19 cellular contexts compared by ENCODE assay signal in the genomic region with DNA sequence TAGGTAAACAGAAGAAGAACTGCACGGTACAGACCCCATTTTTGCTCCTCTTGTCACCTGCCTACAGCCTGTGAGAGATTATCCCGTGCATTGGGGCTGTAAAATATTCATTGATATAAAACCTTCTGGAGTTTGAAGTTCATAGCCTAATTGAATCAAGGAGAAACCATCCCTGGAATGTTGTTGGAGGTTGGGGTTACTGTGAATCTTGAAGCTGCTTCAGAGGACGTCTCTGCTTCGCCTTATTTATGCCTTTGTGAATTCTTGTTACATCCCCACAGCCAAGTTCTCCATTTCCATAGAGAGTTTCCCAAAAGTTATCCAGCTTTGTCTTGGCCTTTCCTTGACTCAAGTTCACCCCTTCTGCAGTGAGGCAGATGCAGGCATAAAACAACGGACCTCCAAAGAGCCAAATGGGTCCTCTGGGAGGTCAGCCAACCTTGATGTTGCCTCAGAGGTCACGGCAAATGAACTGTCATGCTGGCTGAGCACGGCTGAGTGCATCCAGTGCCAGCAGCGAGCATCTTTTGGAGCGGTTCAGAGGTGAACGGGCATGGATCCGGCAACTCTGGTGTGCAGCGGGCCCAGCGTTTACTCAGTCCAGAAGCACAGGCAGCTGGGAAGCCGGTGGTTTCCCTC.
A peak's percentile ranks its signal among the peaks of the same experiment; 100 is the strongest.
DNase-seq lines count a peak whose midpoint lies in the region; ATAC-seq and TF ChIP-seq lines count a peak whose summit lies in the region.
"Had no signal": no experiment of that assay in that cellular context is flagged by ENCODE, and none has a peak within 500 bp of the region (broad histone marks: within the 10 kb centered on the region; RNA-seq: fewer than 3 reads in every experiment).

No MANE protein-coding gene starts in this region.

- no peak for ATAC-seq in lung (ENCODE audit: insufficient read depth, low FRiP score)
- ATAC-seq in upper lobe of left lung (ENCODE audit: low FRiP score in 2 of 2), result peak; percentile 20 to 36
- no peak for ATAC-seq in naive thymus-derived CD8-positive, alpha-beta T cell
- ATAC-seq: HCT116; natural killer cell treated with Interleukin-12 subunit alpha and Interleukin-12 subunit beta and Interleukin-15 and Interleukin-18, amount 100 ng/mL, for 72 hours had no signal

- H3K4me1 ChIP-seq in lung (ENCODE audit: control insufficient read depth in 2 of 2, insufficient read depth in 2 of 2, low read length in 2 of 2), result peaks cover 9 to 18% of the 10 kb centered on the region in 2 donors
- H3K4me1 ChIP-seq in upper lobe of left lung, result peaks cover 11 to 18% (median 14%) of the 10 kb centered on the region in 4 donors

- peaks cover 7 to 21% (median 12%) of the 10 kb centered on the region in 4 donors for H3K4me1 Mint-ChIP-seq in naive thymus-derived CD8-positive, alpha-beta T cell

- TF ChIP-seq POLR2A in upper lobe of left lung (IDR thresholded peaks at IDR 0.05), result no peak

- no peak overlapping the region for H3K4me3 Mint-ChIP-seq in naive thymus-derived CD8-positive, alpha-beta T cell
- H3K4me3 Mint-ChIP-seq: activated naive CD8-positive, alpha-beta T cell; CD4-positive, CD25-positive, alpha-beta regulatory T cell; natural killer cell treated with Interleukin-12 subunit alpha and Interleukin-12 subunit beta and Interleukin-15 and Interleukin-18, amount 100 ng/mL, for 72 hours; T-helper 1 cell treated with Interleukin-12 subunit alpha and Interleukin-12 subunit beta and Interleukin-4 antibody, amounts not matched to agents 30 μg/mL and 1 μg/mL, for 36 hours had no signal

- H3K27me3 ChIP-seq in lung (ENCODE audit: control insufficient read depth, insufficient read depth), result no peaks in the 10 kb centered on the region
- no peaks in the 10 kb centered on the region for H3K27me3 ChIP-seq in upper lobe of left lung
- H3K27me3 ChIP-seq: vagina had no signal

- POLR2A ChIA-PET in naive thymus-derived CD8-positive, alpha-beta T cell (lab: Charles Lee), result no interaction called here

- H3K27ac Mint-ChIP-seq in naive thymus-derived CD8-positive, alpha-beta T cell, result no peak overlapping the region
- H3K27ac Mint-ChIP-seq: activated naive CD8-positive, alpha-beta T cell; CD4-positive, CD25-positive, alpha-beta regulatory T cell; natural killer cell treated with Interleukin-12 subunit alpha and Interleukin-12 subunit beta and Interleukin-15 and Interleukin-18, amount 100 ng/mL, for 72 hours; T-helper 1 cell treated with Interleukin-12 subunit alpha and Interleukin-12 subunit beta and Interleukin-4 antibody, amounts not matched to agents 30 μg/mL and 1 μg/mL, for 36 hours had no signal

- no peaks in the 10 kb centered on the region for H3K36me3 Mint-ChIP-seq in naive thymus-derived CD8-positive, alpha-beta T cell
- H3K36me3 Mint-ChIP-seq: CD4-positive, CD25-positive, alpha-beta regulatory T cell; natural killer cell treated with Interleukin-12 subunit alpha and Interleukin-12 subunit beta and Interleukin-15 and Interleukin-18, amount 100 ng/mL, for 72 hours had no signal

- H3K9me3 ChIP-seq in lung (ENCODE audit: control insufficient read depth in 2 of 2, insufficient read depth in 1 of 2, low read length in 1 of 2) (no peaks in the 10 kb centered on the region), upper lobe of left lung (no peaks in the 10 kb centered on the region)
- H3K9me3 ChIP-seq: left ventricle myocardium inferior, vagina had no signal

- 77 to 88% methylated on average over 14 of the region's 14 CpGs for WGBS in lung, 2 donors
- WGBS in upper lobe of left lung, 2 donors, result 84 to 92% methylated on average over 8 to 14 of the region's 14 CpGs

- no peak for TF ChIP-seq CTCF in coronary artery (IDR thresholded peaks at IDR 0.05)
- TF ChIP-seq CTCF in lung (IDR thresholded peaks at IDR 0.05; ENCODE audit: control extremely low read depth, extremely low read depth), result no peak
- no peak for TF ChIP-seq CTCF in upper lobe of left lung (IDR thresholded peaks at IDR 0.05)

- no peak for TF ChIP-seq EP300 in upper lobe of left lung (IDR thresholded peaks at IDR 0.05)

- H3K27ac ChIP-seq in coronary artery (no peak overlapping the region), lung (ENCODE audit: low read depth in 1 of 2, low read length in 1 of 2) (peak overlapping the region in 1 of 2 donors; percentile 15), upper lobe of left lung (no peak overlapping the region)
- H3K27ac ChIP-seq: KMS-11, left ventricle myocardium inferior, vagina had no signal

- no peaks in the 10 kb centered on the region for H3K27me3 Mint-ChIP-seq in naive thymus-derived CD8-positive, alpha-beta T cell
- H3K27me3 Mint-ChIP-seq: activated naive CD8-positive, alpha-beta T cell; CD4-positive, CD25-positive, alpha-beta regulatory T cell; natural killer cell treated with Interleukin-12 subunit alpha and Interleukin-12 subunit beta and Interleukin-15 and Interleukin-18, amount 100 ng/mL, for 72 hours had no signal

- no peaks in the 10 kb centered on the region for H3K9me3 Mint-ChIP-seq in naive thymus-derived CD8-positive, alpha-beta T cell
- H3K9me3 Mint-ChIP-seq: natural killer cell treated with Interleukin-12 subunit alpha and Interleukin-12 subunit beta and Interleukin-15 and Interleukin-18, amount 100 ng/mL, for 72 hours; T-helper 1 cell treated with Interleukin-12 subunit alpha and Interleukin-12 subunit beta and Interleukin-4 antibody, amounts not matched to agents 30 μg/mL and 1 μg/mL, for 36 hours had no signal

- no peaks in the 10 kb centered on the region for H3K36me3 ChIP-seq in lung (ENCODE audit: control insufficient read depth in 2 of 2, insufficient read depth in 2 of 2, low read length in 2 of 2)
- no peaks in the 10 kb centered on the region for H3K36me3 ChIP-seq in upper lobe of left lung
- H3K36me3 ChIP-seq: left ventricle myocardium inferior, vagina had no signal

- DNase-seq in EH (ENCODE audit: low read depth), result peak; percentile 68
- DNase-seq in coronary artery (ENCODE audit: low spot score), result peak; percentile 64
- DNase-seq in lung (ENCODE audit: low spot score), result peak; percentile 38
- peak in 1 of 2 donors; percentile 38 for DNase-seq in upper lobe of left lung
- DNase-seq in foreskin melanocyte, result no peak
- DNase-seq in hypothalamus (lab: John Stamatoyannopoulos, UW), result no peak
- DNase-seq in naive thymus-derived CD8-positive, alpha-beta T cell, result no peak
- DNase-seq: activated CD4-positive, alpha-beta T cell treated with anti-CD3 and anti-CD28 coated beads for 1 hour; activated T-cell treated with anti-CD3 and anti-CD28 coated beads for 4 hours; CD4-positive, CD25-positive, alpha-beta regulatory T cell; left ventricle myocardium inferior; NCI-H2171; stimulated activated CD4-positive, alpha-beta T cell treated with anti-CD3 and anti-CD28 coated beads, Interleukin-4, amount 100 ng/mL, for 4 hours had no signal

- no peak overlapping the region for H3K4me3 ChIP-seq in coronary artery
- no peak overlapping the region for H3K4me3 ChIP-seq in lung
- no peak overlapping the region for H3K4me3 ChIP-seq in upper lobe of left lung
- H3K4me3 ChIP-seq: left ventricle myocardium inferior, vagina had no signal

Comparison
In these comparisons a context has a peak if more than half of its experiments do, and no peak if none do; other contexts are left out.
1. DNase-seq: peak in EH (single experiment), coronary artery (single experiment) and lung (single experiment); none in foreskin melanocyte (single experiment), hypothalamus (0 of 51) and naive thymus-derived CD8-positive, alpha-beta T cell (0 of 10).
2. ATAC-seq: peak in upper lobe of left lung (2 of 2); none in lung (single experiment) and naive thymus-derived CD8-positive, alpha-beta T cell (0 of 2).